1 cellular context compared by ENCODE assay signal in genomic region chr5:172542651-172543131, GRCh38.
TF ChIP-seq lines count a peak whose summit lies in the region.

No MANE protein-coding gene starts in this region.

TF ChIP-seq in IMR-90, 13 proteins besides CTCF, POLR2A, EP300 and RAD21 (continued from another document):
- TF ChIP-seq MAZ (IDR thresholded peaks at IDR 0.05; ENCODE audit: borderline replicate concordance, low read depth, low read length) (no peak), NFE2L2 (IDR thresholded peaks at IDR 0.05; ENCODE audit: low read depth, low read length) (no peak), ELK1 (IDR thresholded peaks at IDR 0.05; ENCODE audit: borderline replicate concordance, low read depth, low read length) (no peak), FOS (IDR thresholded peaks at IDR 0.05; ENCODE audit: low read depth, low read length) (no peak), SMC3 (IDR thresholded peaks at IDR 0.05; ENCODE audit: low read depth, low read length) (no peak), RCOR1 (IDR thresholded peaks at IDR 0.05; ENCODE audit: insufficient replicate concordance, low read length) (no peak), RFX5 (IDR thresholded peaks at IDR 0.05; ENCODE audit: low read depth, low read length) (no peak), USF2 (IDR thresholded peaks at IDR 0.05; ENCODE audit: low read depth, low read length) (no peak), MAFK (IDR thresholded peaks at IDR 0.05; ENCODE audit: low read depth, low read length) (no peak), CHD1 (IDR thresholded peaks at IDR 0.05; ENCODE audit: low read depth, low read length) (no peak), BHLHE40 (IDR thresholded peaks at IDR 0.05; ENCODE audit: low read depth, low read length) (no peak)
